ENCODE assay signal across 8 cellular contexts in the genomic region with DNA sequence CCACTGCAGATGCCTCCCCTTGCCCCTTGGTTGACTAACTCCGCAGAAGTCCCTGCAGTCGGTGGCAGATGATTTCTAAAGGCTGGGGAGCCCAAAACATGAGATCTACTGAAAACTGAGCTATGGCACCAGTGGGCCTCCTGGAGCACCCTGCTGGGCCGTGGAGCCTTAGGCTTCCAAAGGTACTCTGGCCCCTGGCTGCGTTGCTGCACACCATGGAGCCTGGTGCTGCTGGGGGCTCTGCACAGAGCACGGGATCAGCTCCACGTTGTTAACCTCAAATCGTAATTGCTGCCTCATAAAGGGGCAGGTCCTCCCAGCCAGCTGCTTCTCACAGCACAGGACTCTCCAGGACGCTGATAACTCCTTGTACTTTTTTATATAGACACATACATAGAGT.
"Had no signal": no experiment of that assay in that cellular context is flagged by ENCODE, and none has a peak within 500 bp of the region (broad histone marks: within the 10 kb centered on the region; RNA-seq: fewer than 3 reads in every experiment).

No MANE protein-coding gene starts in this region.

- H3K27ac ChIP-seq: GM23248, HL-60 had no signal

- H3K4me3 ChIP-seq: GM23248 had no signal

- FAIRE-seq: H54, HepG2 had no signal

- H3K9ac ChIP-seq: GM23248 had no signal

- H2AFZ ChIP-seq: GM23248 had no signal

- DNase-seq: GM23248, GOT3, H9, HCEC 1CT, KBM-7 had no signal
